ENCODE assay signal across 8 cellular contexts in genomic region chr2:216692636-216693413, GRCh38. TPM values are rescaled to one million over a fixed set of nuclear protein-coding genes. Genes with fewer than 3 reads are reported as not detected.
DNase-seq lines count a peak whose midpoint lies in the region; TF ChIP-seq lines count a peak whose summit lies in the region.

No MANE protein-coding gene starts in this region.

- H3K4me1 ChIP-seq in HUES6 (ENCODE audit: control insufficient read depth, insufficient read depth, low read length) (peaks cover 30% of the 10 kb centered on the region), stomach (peaks cover 39 to 98% (median 75%) of the 10 kb centered on the region in 4 donors)

- TF ChIP-seq CTCF in fibroblast of the aortic adventitia (IDR thresholded peaks at IDR 0.05; ENCODE audit: insufficient read depth, low read length): no peak
- no peak for TF ChIP-seq CTCF in neural cell (IDR thresholded peaks at IDR 0.05; ENCODE audit: poor library complexity, severe bottlenecking)
- TF ChIP-seq CTCF in stomach (IDR thresholded peaks at IDR 0.05): no peak

- H3K36me3 ChIP-seq in HUES6 (ENCODE audit: control insufficient read depth, insufficient read depth, low read length) (no peaks in the 10 kb centered on the region), neural cell (ENCODE audit: insufficient read depth, low read length) (no peaks in the 10 kb centered on the region), stomach (peaks cover 0 to 27% (median 2%) of the 10 kb centered on the region in 4 donors)

- no peaks in the 10 kb centered on the region for H4K20me1 ChIP-seq in neural cell (ENCODE audit: insufficient read depth)

- intact Hi-C loops in stomach (cut with DNase I; ENCODE audit: low total_unique reads): no loop called here

- peak overlapping the region; percentile 74 for H3K4me3 ChIP-seq in HUES6 (ENCODE audit: low read depth, low read length)
- H3K4me3 ChIP-seq in fibroblast of the aortic adventitia (ENCODE audit: low read depth, low read length): peak overlapping the region; percentile 68
- peak overlapping the region; percentile 79 for H3K4me3 ChIP-seq in neural cell (ENCODE audit: low read length)
- H3K4me3 ChIP-seq in stomach: peak overlapping the region; percentile 58 to 82 (median 67)

- peaks cover 8% of the 10 kb centered on the region for H3F3A ChIP-seq in neural cell (ENCODE audit: insufficient read depth, low read length, poor library complexity, severe bottlenecking)

- H3K27ac ChIP-seq in HUES6 (ENCODE audit: low read depth, low read length) (no peak overlapping the region), neural cell (ENCODE audit: low read length) (no peak overlapping the region), stomach (peak overlapping the region; percentile 20 to 90 (median 83))

- no peak for TF ChIP-seq POLR2A in stomach (IDR thresholded peaks at IDR 0.05)

- H3K9ac ChIP-seq in HUES6 (ENCODE audit: low read length): peak overlapping the region; percentile 8
- H3K9ac ChIP-seq in neural cell (ENCODE audit: low read length): peak overlapping the region; percentile 69

- H2AFZ ChIP-seq in neural cell (ENCODE audit: low read depth, low read length): peak overlapping the region; percentile 24

- TF ChIP-seq RAD21 in neural cell (conservative IDR thresholded peaks at IDR 0.05): no peak

- H3K9me3 ChIP-seq in HUES6 (ENCODE audit: control insufficient read depth, insufficient read depth, low read depth, low read length) (no peaks in the 10 kb centered on the region), neural cell (ENCODE audit: low read length) (no peaks in the 10 kb centered on the region), stomach (no peaks in the 10 kb centered on the region)

- no peaks in the 10 kb centered on the region for H3K9me2 ChIP-seq in neural cell (ENCODE audit: insufficient read depth, low read length)

- peak overlapping the region; percentile 92 for H3K4me2 ChIP-seq in neural cell (ENCODE audit: low read length)

- 0 to 1% (median 1%) methylated on average over 28 of the region's 28 CpGs for WGBS in stomach, 5 donors

- DNase-seq in DMS114 treated with DMSO at 0.1 percent for 48 hours (lab: John Stamatoyannopoulos, UW; ENCODE audit: unreplicated experiment) (peak; percentile 61), OCI-M2 (lab: John Stamatoyannopoulos, UW; ENCODE audit: unreplicated experiment) (peak; percentile 26), activated gamma-delta T cell treated with Interleukin-2 at 50 U/mL for 16 hours (peak; percentile 47), fibroblast of the aortic adventitia (ENCODE audit: low read depth) (peak; percentile 52), stomach (peak; percentile 81)
- DNase-seq in effector CD4-positive, alpha-beta T cell: no peak

- peaks cover 74% of the 10 kb centered on the region for H3K27me3 ChIP-seq in HUES6 (ENCODE audit: control insufficient read depth, insufficient read depth, low read length)
- peaks cover 22% of the 10 kb centered on the region for H3K27me3 ChIP-seq in neural cell (ENCODE audit: insufficient read depth, low read depth, low read length)
- H3K27me3 ChIP-seq in stomach: peaks cover 0 to 76% (median 38%) of the 10 kb centered on the region in 3 donors

- TF ChIP-seq EP300 in neural cell (conservative IDR thresholded peaks at IDR 0.05; ENCODE audit: poor library complexity, severe bottlenecking) (no peak), stomach (IDR thresholded peaks at IDR 0.05) (no peak)

- H3K79me2 ChIP-seq in neural cell (replicated peaks; ENCODE audit: insufficient read depth, low read length): no peaks in the 10 kb centered on the region

TF ChIP-seq in neural cell, 6 proteins besides CTCF, POLR2A, EP300 and RAD21:
- TF ChIP-seq POLR2AphosphoS5 (IDR thresholded peaks at IDR 0.05) (no peak), SMC3 (conservative IDR thresholded peaks at IDR 0.05; ENCODE audit: poor library complexity) (no peak), EZH2 (IDR thresholded peaks at IDR 0.05; ENCODE audit: borderline replicate concordance, insufficient read depth, low read length, poor library complexity, severe bottlenecking) (no peak), TAF1 (IDR thresholded peaks at IDR 0.05; ENCODE audit: low read depth) (no peak), MXI1 (conservative IDR thresholded peaks at IDR 0.05; ENCODE audit: poor library complexity, severe bottlenecking) (no peak), REST (IDR thresholded peaks at IDR 0.05; ENCODE audit: borderline replicate concordance) (no peak)

RNA-seq across cellular contexts. Expression of gene IGFBP5, which starts 2.5 kb away (rescaled TPM):
- total RNA-seq in fibroblast of the aortic adventitia (ENCODE audit: low replicate concordance): 334 and 616 TPM in 2 replicates
- 1.6 and 2.1 TPM in 2 replicates for polyA plus RNA-seq in neural cell
- polyA minus RNA-seq in neural cell: 1.9 TPM in 2 replicates
- total RNA-seq in stomach: 100 to 1,000 TPM; 166 to 923 (median 548) TPM
- 100 to 1,000 TPM in 2 of 3 donors, 10 to 100 TPM in 1; 92.1 to 215 (median 128) TPM for polyA plus RNA-seq in stomach

RNA-seq across cellular contexts. Expression of gene IGFBP2, which starts 59.6 kb away (rescaled TPM):
- total RNA-seq in fibroblast of the aortic adventitia (ENCODE audit: low replicate concordance) (1.1 and 10.6 TPM in 2 replicates), stomach (100 to 1,000 TPM; 180 to 636 (median 529) TPM)
- polyA plus RNA-seq in neural cell (150 and 174 TPM in 2 replicates), stomach (100 to 1,000 TPM; 106 to 285 (median 238) TPM)
- polyA minus RNA-seq in neural cell: 124 and 128 TPM in 2 replicates

Comparison
In these comparisons a context has a peak if more than half of its experiments do, and no peak if none do; other contexts are left out.
1. H3K27ac ChIP-seq: peak in stomach (5 of 5); none in HUES6 (single experiment) and neural cell (single experiment).
2. RNA of gene IGFBP2, which starts 59.6 kb away (total RNA-seq): 180 to 636 TPM in stomach; 1.1 to 10.6 TPM in fibroblast of the aortic adventitia; every median in the first group is over 10 times any median in the second.
3. Peak in every context shown above with its lines, with median percentiles within 50 percentile points of each other: H3K4me3 ChIP-seq.